ENCODE assay signal across 1 cellular context in genomic region chr12:39619316-39619659, GRCh38.
A peak's percentile ranks its signal among the peaks of the same experiment; 100 is the strongest.
TF ChIP-seq lines count a peak whose summit lies in the region.

No MANE protein-coding gene starts in this region.

TF ChIP-seq in GM12878, 131 proteins besides CTCF, POLR2A, EP300 and RAD21:
- TF ChIP-seq TCF7 (IDR thresholded peaks at IDR 0.05; ENCODE audit: borderline replicate concordance) (no peak), CREB1 (IDR thresholded peaks at IDR 0.05; ENCODE audit: low read depth) (no peak; the same call in 1 of the 2 replicates), ZNF207 (IDR thresholded peaks at IDR 0.05; ENCODE audit: borderline replicate concordance) (no peak), SRF (IDR thresholded peaks at IDR 0.05; ENCODE audit: low read depth in 2 of 2, low read length in 2 of 2) (no peak), CHD4 (IDR thresholded peaks at IDR 0.05) (no peak), BCL11A (IDR thresholded peaks at IDR 0.05; ENCODE audit: low read depth, low read length) (no peak), DPF2 (IDR thresholded peaks at IDR 0.05) (peak; percentile 48), SP1 (IDR thresholded peaks at IDR 0.05; ENCODE audit: low read depth, low read length) (no peak), POLR2AphosphoS5 (IDR thresholded peaks at IDR 0.05; ENCODE audit: low read length) (0 out of 2 replicates have a peak, but pooled peaks have one; percentile 32), GATAD2B (conservative IDR thresholded peaks at IDR 0.05; ENCODE audit: low read depth) (peak; percentile 23; the same call in 1 of the 2 replicates), EED (IDR thresholded peaks at IDR 0.05; ENCODE audit: low read depth) (no peak), YBX1 (IDR thresholded peaks at IDR 0.05) (no peak), SREBF2 (IDR thresholded peaks at IDR 0.05; ENCODE audit: low read length) (no peak), NKRF (conservative IDR thresholded peaks at IDR 0.05) (0 out of 2 replicates have a peak, but pooled peaks have one; percentile 80), GABPA (IDR thresholded peaks at IDR 0.05; ENCODE audit: low read depth) (no peak), LARP7 (IDR thresholded peaks at IDR 0.05) (no peak), SPI1 (IDR thresholded peaks at IDR 0.05; ENCODE audit: borderline replicate concordance, insufficient read depth, low read depth, low read length) (no peak), ASH2L (IDR thresholded peaks at IDR 0.05; ENCODE audit: borderline replicate concordance, low read depth) (no peak), CBFB (IDR thresholded peaks at IDR 0.05; ENCODE audit: low read depth) (no peak), CBX5 (IDR thresholded peaks at IDR 0.05; ENCODE audit: low read depth) (0 out of 2 replicates have a peak, but pooled peaks have one; percentile 9), PML (IDR thresholded peaks at IDR 0.05; ENCODE audit: low read length) (no peak; the same call in 1 of the 2 replicates), SIN3A (IDR thresholded peaks at IDR 0.05; ENCODE audit: low read depth, low read length) (no peak), SMC3 (IDR thresholded peaks at IDR 0.05; ENCODE audit: borderline replicate concordance, low read length) (no peak), REST (IDR thresholded peaks at IDR 0.05; ENCODE audit: low read depth, low read length) (no peak), HDAC6 (IDR thresholded peaks at IDR 0.05; ENCODE audit: unreplicated experiment) (no peak), IRF4 (IDR thresholded peaks at IDR 0.05; ENCODE audit: low read depth, low read length) (no peak), NFYA (IDR thresholded peaks at IDR 0.05; ENCODE audit: borderline replicate concordance, low read depth, low read length) (no peak), STAT1 (conservative IDR thresholded peaks at IDR 0.05) (no peak), FOXM1 (IDR thresholded peaks at IDR 0.05; ENCODE audit: low read depth, low read length) (no peak), SMARCA5 (IDR thresholded peaks at IDR 0.05) (no peak)
- TF ChIP-seq, protein P1, sequence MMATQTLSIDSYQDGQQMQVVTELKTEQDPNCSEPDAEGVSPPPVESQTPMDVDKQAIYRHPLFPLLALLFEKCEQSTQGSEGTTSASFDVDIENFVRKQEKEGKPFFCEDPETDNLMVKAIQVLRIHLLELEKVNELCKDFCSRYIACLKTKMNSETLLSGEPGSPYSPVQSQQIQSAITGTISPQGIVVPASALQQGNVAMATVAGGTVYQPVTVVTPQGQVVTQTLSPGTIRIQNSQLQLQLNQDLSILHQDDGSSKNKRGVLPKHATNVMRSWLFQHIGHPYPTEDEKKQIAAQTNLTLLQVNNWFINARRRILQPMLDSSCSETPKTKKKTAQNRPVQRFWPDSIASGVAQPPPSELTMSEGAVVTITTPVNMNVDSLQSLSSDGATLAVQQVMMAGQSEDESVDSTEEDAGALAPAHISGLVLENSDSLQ (IDR thresholded peaks at IDR 0.05), result no peak
